ENCODE assay signal across 21 cellular contexts in genomic region chr7:80240265-80241025, GRCh38.
DNase-seq lines count a peak whose midpoint lies in the region; ATAC-seq lines count a peak whose summit lies in the region.
"Had no signal": no experiment of that assay in that cellular context is flagged by ENCODE, and none has a peak within 500 bp of the region (broad histone marks: within the 10 kb centered on the region; RNA-seq: fewer than 3 reads in every experiment).

No MANE protein-coding gene starts in this region.

- H3K4me3 ChIP-seq in mesodermal cell (ENCODE audit: extremely low read depth, insufficient read depth, low read length, poor library complexity, severe bottlenecking): no peak overlapping the region
- H3K4me3 ChIP-seq: GM12878, K562, SJCRH30 had no signal

- DNase-seq in ELR (ENCODE audit: low read depth) (peak; percentile 33), M059J (ENCODE audit: low read depth) (peak; percentile 30), dermis blood vessel endothelial cell (peak; percentile 45), HuH-7.5 (ENCODE audit: low spot score) (no peak), NCI-H446 treated with DMSO at 0.1 percent for 48 hours (lab: John Stamatoyannopoulos, UW) (no peak)
- DNase-seq: CD4-positive, alpha-beta memory T cell; DMS79; H9; NCI-H1048; NCI-H1436 treated with DMSO at 0.1 percent for 48 hours; NCI-H2081; NCI-H510A; NCI-H774; SJCRH30 had no signal

- peaks cover 10% of the 10 kb centered on the region for H3K4me1 ChIP-seq in mesodermal cell (ENCODE audit: control insufficient read depth, insufficient read depth, low read length, poor library complexity, severe bottlenecking)
- H3K4me1 ChIP-seq: SJCRH30 had no signal

- 100% methylated on average over 1 of the region's 4 CpGs; no CpG with 5 or more reads in 1 of the 2 experiments for WGBS in mesodermal cell (ENCODE audit: insufficient coverage in 2 of 2), 2 experiments

- ATAC-seq in activated T-helper 17 cell treated with anti-CD3 and anti-CD28 coated beads, Interleukin-2, amount 50 U/mL, for 72 hours (replicated peaks): no peak
- ATAC-seq: GM12878, K562 had no signal

- H3K9me3 Mint-ChIP-seq in activated T-helper 17 cell treated with anti-CD3 and anti-CD28 coated beads, Interleukin-2, amount 50 U/mL, for 72 hours: peaks cover 9% of the 10 kb centered on the region
- H3K9me3 Mint-ChIP-seq: H9 had no signal

- no peak overlapping the region for H3K4me3 Mint-ChIP-seq in activated T-helper 17 cell treated with anti-CD3 and anti-CD28 coated beads, Interleukin-2, amount 50 U/mL, for 72 hours
- H3K4me3 Mint-ChIP-seq: B cell; CD4-positive, alpha-beta memory T cell; H9 had no signal

- H3K4me1 Mint-ChIP-seq in activated T-helper 17 cell treated with anti-CD3 and anti-CD28 coated beads, Interleukin-2, amount 50 U/mL, for 72 hours: no peaks in the 10 kb centered on the region
- H3K4me1 Mint-ChIP-seq: B cell; CD4-positive, alpha-beta memory T cell had no signal

- H3K36me3 Mint-ChIP-seq in activated T-helper 17 cell treated with anti-CD3 and anti-CD28 coated beads, Interleukin-2, amount 50 U/mL, for 72 hours (ENCODE audit: low read depth): no peaks in the 10 kb centered on the region
- H3K36me3 Mint-ChIP-seq: CD4-positive, alpha-beta memory T cell had no signal

- H3K27ac Mint-ChIP-seq in activated T-helper 17 cell treated with anti-CD3 and anti-CD28 coated beads, Interleukin-2, amount 50 U/mL, for 72 hours: no peak overlapping the region
- H3K27ac Mint-ChIP-seq: B cell; CD4-positive, alpha-beta memory T cell had no signal

- H3K27ac ChIP-seq in mesodermal cell (ENCODE audit: low read depth, low read length, severe bottlenecking): peak overlapping the region; percentile 38
- H3K27ac ChIP-seq: HL-60, RWPE1, SJCRH30 had no signal

- H3K9me3 ChIP-seq in mesodermal cell (ENCODE audit: control insufficient read depth, low read length): no peaks in the 10 kb centered on the region
- H3K9me3 ChIP-seq: SJCRH30 had no signal

- H3K36me3 ChIP-seq in mesodermal cell (ENCODE audit: control insufficient read depth, insufficient read depth, low read length): no peaks in the 10 kb centered on the region
- H3K36me3 ChIP-seq: SJCRH30 had no signal

- H3K27me3 Mint-ChIP-seq in activated T-helper 17 cell treated with anti-CD3 and anti-CD28 coated beads, Interleukin-2, amount 50 U/mL, for 72 hours: no peaks in the 10 kb centered on the region
- H3K27me3 Mint-ChIP-seq: B cell; CD4-positive, alpha-beta memory T cell had no signal

Comparison
In these comparisons a context has a peak if more than half of its experiments do, and no peak if none do; other contexts are left out.
1. DNase-seq: peak in ELR (single experiment), M059J (single experiment) and dermis blood vessel endothelial cell (single experiment); none in HuH-7.5 (single experiment) and NCI-H446 treated with DMSO at 0.1 percent for 48 hours (single experiment).